ENCODE assay signal across 21 cellular contexts in the genomic region with DNA sequence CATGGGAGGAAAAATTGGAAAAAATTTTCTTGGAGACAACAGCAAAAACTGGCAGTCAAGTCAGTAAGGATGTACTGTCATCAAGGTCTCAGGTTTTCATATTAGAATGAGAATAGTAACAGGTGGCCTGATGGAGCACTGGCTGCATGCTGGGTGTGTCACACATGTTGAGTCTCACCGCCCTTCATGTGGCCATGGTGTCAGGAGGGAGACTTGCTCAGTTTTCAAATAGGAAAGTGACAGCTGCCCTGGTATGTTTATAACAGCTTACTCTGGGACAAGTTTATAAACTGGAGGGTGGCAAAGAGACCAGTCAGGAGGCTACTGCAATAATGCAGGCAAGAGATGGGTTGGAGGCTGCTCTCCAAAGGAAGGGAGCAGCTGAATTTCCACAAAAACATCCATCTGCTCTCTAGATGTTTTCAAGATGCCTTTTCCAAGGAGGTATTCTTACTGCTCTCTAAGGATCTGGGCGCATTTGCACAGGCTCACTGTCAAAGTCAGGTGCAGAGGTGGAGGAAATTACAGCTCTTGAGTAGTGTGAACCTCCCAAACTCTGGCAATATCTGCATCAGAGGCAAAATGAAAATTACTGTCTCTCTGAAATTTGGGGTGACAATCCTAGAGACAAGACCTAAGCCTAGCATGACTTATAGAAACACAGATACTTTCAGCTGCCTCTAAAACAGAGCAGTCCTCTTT.
"Had no signal": no experiment of that assay in that cellular context is flagged by ENCODE, and none has a peak within 500 bp of the region (broad histone marks: within the 10 kb centered on the region; RNA-seq: fewer than 3 reads in every experiment).

No MANE protein-coding gene starts in this region.

- H3K4me3 ChIP-seq: hepatocyte, lung, right atrium auricular region, suprapubic skin, tibial artery, upper lobe of left lung, vagina had no signal

- H3K4me1 ChIP-seq: foreskin keratinocyte, suprapubic skin, vagina had no signal

- FAIRE-seq: colon, endothelial cell of umbilical vein had no signal

- H3K9me3 ChIP-seq: right atrium auricular region, suprapubic skin, tibial artery, upper lobe of left lung, vagina had no signal

- DNase-seq: endodermal cell; erythroblast; foreskin keratinocyte; left colon; left ventricle myocardium superior; mesenchymal stem cell; naive thymus-derived CD4-positive, alpha-beta T cell; nephron progenitor cell; stimulated activated CD4-positive, alpha-beta T cell treated with anti-CD3 and anti-CD28 coated beads, Interleukin-4, amount 100 ng/mL, for 1 hour; stimulated activated CD8-positive, alpha-beta memory T cell treated with anti-CD3 and anti-CD28 coated beads, Interleukin-4, amount 100 ng/mL, for 48 hours; stimulated activated naive CD8-positive, alpha-beta T cell treated with anti-CD3 and anti-CD28 coated beads, Interleukin-15, Interleukin-2, amounts not matched to agents 100 U/mL and 50 U/mL, for 24 hours; tibial artery; upper lobe of left lung had no signal

- H3K36me3 ChIP-seq: right atrium auricular region, suprapubic skin, tibial artery, upper lobe of left lung, vagina had no signal

- ATAC-seq: foreskin keratinocyte; left colon; left ventricle myocardium superior; naive thymus-derived CD4-positive, alpha-beta T cell; stimulated activated effector memory CD8-positive, alpha-beta T cell treated with anti-CD3 and anti-CD28 coated beads, Interleukin-12 subunit alpha, Interleukin-12 subunit beta, amount 100 ng/mL, for 72 hours; stimulated activated naive CD8-positive, alpha-beta T cell treated with anti-CD3 and anti-CD28 coated beads, Interleukin-15, Interleukin-2, amounts not matched to agents 100 U/mL and 50 U/mL, for 24 hours had no signal

- H3K27ac ChIP-seq: foreskin keratinocyte, hepatocyte, right atrium auricular region, suprapubic skin, tibial artery, upper lobe of left lung, vagina had no signal

- H3K27me3 ChIP-seq: foreskin keratinocyte, hepatocyte, right atrium auricular region, suprapubic skin, tibial artery, upper lobe of left lung, vagina had no signal
